In genomic region chr11:100799445-100799844, GRCh38 we compare ENCODE assay signal across 9 cellular contexts.
"Had no signal": no experiment of that assay in that cellular context is flagged by ENCODE, and none has a peak within 500 bp of the region (broad histone marks: within the 10 kb centered on the region; RNA-seq: fewer than 3 reads in every experiment).

No MANE protein-coding gene starts in this region.

- H3K36me3 ChIP-seq: HAP-1 had no signal

- H3K27ac ChIP-seq: GM23248 had no signal

- H3K4me2 ChIP-seq: GM23338 had no signal

- H3K9ac ChIP-seq: GM23248 had no signal

- H2AFZ ChIP-seq: GM23248, GM23338 had no signal

- DNase-seq: GM23248, GOT3, H7, H9, HCEC 1CT, HFFc6 had no signal

- H3K9me3 ChIP-seq: HAP-1 had no signal

- H3K4me3 ChIP-seq: GM23248, GM23338, HAP-1 had no signal

- H3K4me1 ChIP-seq: HAP-1 had no signal

- ATAC-seq: GM23338, HCT116 had no signal
